In the genomic region with DNA sequence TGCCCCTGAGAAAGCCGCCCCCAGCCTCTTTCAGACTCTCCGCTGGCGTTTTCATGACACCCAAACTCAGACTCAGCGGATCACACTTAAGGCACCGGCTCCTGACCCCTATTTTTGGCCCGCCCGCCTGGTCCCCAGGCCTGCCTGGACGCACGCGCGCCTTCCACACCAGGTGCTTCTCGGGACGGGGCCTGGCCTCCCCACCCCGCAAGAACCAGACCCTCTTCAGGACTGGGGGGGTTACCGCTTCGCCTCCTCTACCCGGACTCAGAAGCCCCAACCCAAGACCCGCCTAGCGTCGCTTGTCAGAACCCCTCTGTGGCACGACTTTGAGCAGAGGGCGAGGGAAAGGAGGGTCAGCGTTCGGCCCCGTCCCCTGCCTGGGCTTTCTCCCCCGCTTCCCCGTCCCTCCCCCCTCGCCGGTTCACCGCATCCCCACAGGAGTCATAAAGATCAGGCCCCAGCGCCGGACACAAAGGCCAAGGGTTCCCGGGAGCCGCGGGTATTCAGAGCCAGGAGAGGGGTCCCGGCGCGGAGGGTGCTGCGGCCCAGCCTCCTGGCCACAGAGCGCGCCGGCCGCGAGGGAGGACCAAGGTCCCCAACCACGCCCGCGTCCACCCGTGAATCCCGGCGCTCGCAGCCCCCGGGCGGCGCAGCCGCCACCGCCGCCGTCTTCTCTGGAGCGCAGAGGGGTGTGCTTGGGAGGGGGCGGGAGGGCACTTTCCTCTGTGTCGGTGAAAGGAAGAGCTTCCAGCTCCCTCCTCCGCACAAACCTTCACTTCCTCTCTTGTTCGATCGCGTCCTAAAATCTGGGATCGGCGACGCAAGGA, we compare ENCODE assay signal across 15 cellular contexts.
A peak's percentile ranks its signal among the peaks of the same experiment; 100 is the strongest.
DNase-seq lines count a peak whose midpoint lies in the region; ATAC-seq and TF ChIP-seq lines count a peak whose summit lies in the region.
"Had no signal": no experiment of that assay in that cellular context is flagged by ENCODE, and none has a peak within 500 bp of the region (broad histone marks: within the 10 kb centered on the region; RNA-seq: fewer than 3 reads in every experiment).

No MANE protein-coding gene starts in this region.

- no peak overlapping the region for H3K9ac ChIP-seq in HUES6 (ENCODE audit: low read length)

- no peaks in the 10 kb centered on the region for H3K9me3 Mint-ChIP-seq in T-helper 2 cell treated with Interferon-gamma antibody and Interleukin-4, amounts not matched to agents 5 μg/mL and 100 μg/mL, for 36 hours
- H3K9me3 Mint-ChIP-seq in glutamatergic neuron (ENCODE audit: unreplicated experiment) (peaks cover 9% of the 10 kb centered on the region), osteocyte (ENCODE audit: unreplicated experiment) (no peaks in the 10 kb centered on the region)
- H3K9me3 Mint-ChIP-seq: activated naive CD4-positive, alpha-beta T cell treated with anti-CD3 and anti-CD28 coated beads, Interleukin-2, amount 50 U/mL, for 72 hours; immature natural killer cell had no signal

- peaks cover 23% of the 10 kb centered on the region for H3K4me1 ChIP-seq in HUES6 (ENCODE audit: control insufficient read depth, insufficient read depth, low read length)

- ATAC-seq in HG02884 (IDR thresholded peaks at IDR 0.05; ENCODE audit: unreplicated experiment) = no peak
- ATAC-seq: activated CD8-positive, alpha-beta memory T cell treated with anti-CD3 and anti-CD28 coated beads, Interleukin-2, amount 10 ng/mL, durations not matched to agents 7 days and 5 days; activated naive CD4-positive, alpha-beta T cell treated with anti-CD3 and anti-CD28 coated beads, Interleukin-2, amount 50 U/mL, for 72 hours had no signal

- H3K4me3 ChIP-seq in HUES6 (ENCODE audit: low read depth, low read length) = peak overlapping the region; percentile 46
- H3K4me3 ChIP-seq: cardiac muscle cell had no signal

- DNase-seq in T-helper 2 cell treated with Interferon-gamma antibody and Interleukin-4, amounts not matched to agents 5 μg/mL and 100 μg/mL, for 36 hours (ENCODE audit: low spot score) = no peak
- DNase-seq in T-helper 2 cell (no peak), glutamatergic neuron (no peak), osteocyte (ENCODE audit: extremely low spot score, unreplicated experiment) (peak; percentile 81), midbrain (lab: John Stamatoyannopoulos, UW) (no peak), SIG-M5 (lab: John Stamatoyannopoulos, UW) (no peak)
- DNase-seq: activated CD8-positive, alpha-beta memory T cell treated with anti-CD3 and anti-CD28 coated beads, Interleukin-2, amount 10 ng/mL, durations not matched to agents 7 days and 5 days; CD4-positive, CD25-positive, alpha-beta regulatory T cell; foreskin fibroblast; immature natural killer cell; NCI-H1105 had no signal

- H3K27me3 Mint-ChIP-seq in T-helper 2 cell treated with Interferon-gamma antibody and Interleukin-4, amounts not matched to agents 5 μg/mL and 100 μg/mL, for 36 hours (ENCODE audit: low read depth) = peaks cover 56% of the 10 kb centered on the region
- H3K27me3 Mint-ChIP-seq in glutamatergic neuron (ENCODE audit: unreplicated experiment) = peaks cover 15% of the 10 kb centered on the region
- H3K27me3 Mint-ChIP-seq in osteocyte (ENCODE audit: unreplicated experiment) = peaks cover 48% of the 10 kb centered on the region

- H3K36me3 ChIP-seq in HUES6 (ENCODE audit: control insufficient read depth, insufficient read depth, low read length) = no peaks in the 10 kb centered on the region
- H3K36me3 ChIP-seq: cardiac muscle cell had no signal

- no peak for TF ChIP-seq CTCF in glutamatergic neuron (IDR thresholded peaks at IDR 0.05; ENCODE audit: partially characterized antibody, unreplicated experiment)
- no peak for TF ChIP-seq CTCF in osteocyte (IDR thresholded peaks at IDR 0.05)

- peak overlapping the region; percentile 36 for H3K4me3 Mint-ChIP-seq in T-helper 2 cell treated with Interferon-gamma antibody and Interleukin-4, amounts not matched to agents 5 μg/mL and 100 μg/mL, for 36 hours
- H3K4me3 Mint-ChIP-seq in glutamatergic neuron (ENCODE audit: unreplicated experiment) (peak overlapping the region; percentile 71), osteocyte (ENCODE audit: unreplicated experiment) (no peak overlapping the region)
- H3K4me3 Mint-ChIP-seq: activated CD8-positive, alpha-beta memory T cell treated with anti-CD3 and anti-CD28 coated beads, Interleukin-2, amount 10 ng/mL, durations not matched to agents 7 days and 5 days had no signal

- H3K4me1 Mint-ChIP-seq in T-helper 2 cell treated with Interferon-gamma antibody and Interleukin-4, amounts not matched to agents 5 μg/mL and 100 μg/mL, for 36 hours (ENCODE audit: low read depth) = peaks cover 9% of the 10 kb centered on the region
- H3K4me1 Mint-ChIP-seq in glutamatergic neuron (ENCODE audit: low read depth, unreplicated experiment) (peaks cover under 1% of the 10 kb centered on the region), osteocyte (ENCODE audit: unreplicated experiment) (peaks cover 14% of the 10 kb centered on the region)

- H3K9me3 ChIP-seq in HUES6 (ENCODE audit: control insufficient read depth, insufficient read depth, low read depth, low read length) = no peaks in the 10 kb centered on the region

- no peak overlapping the region for H3K27ac ChIP-seq in HUES6 (ENCODE audit: low read depth, low read length)
- H3K27ac ChIP-seq: cardiac muscle cell had no signal

- H3K27me3 ChIP-seq in HUES6 (ENCODE audit: control insufficient read depth, insufficient read depth, low read length) = peaks cover 95% of the 10 kb centered on the region

- no peaks in the 10 kb centered on the region for H3K36me3 Mint-ChIP-seq in T-helper 2 cell treated with Interferon-gamma antibody and Interleukin-4, amounts not matched to agents 5 μg/mL and 100 μg/mL, for 36 hours (ENCODE audit: low read depth)
- no peaks in the 10 kb centered on the region for H3K36me3 Mint-ChIP-seq in glutamatergic neuron (ENCODE audit: unreplicated experiment)
- H3K36me3 Mint-ChIP-seq in osteocyte (ENCODE audit: unreplicated experiment) = no peaks in the 10 kb centered on the region
- H3K36me3 Mint-ChIP-seq: activated CD8-positive, alpha-beta memory T cell treated with anti-CD3 and anti-CD28 coated beads, Interleukin-2, amount 10 ng/mL, durations not matched to agents 7 days and 5 days; CD4-positive, CD25-positive, alpha-beta regulatory T cell; immature natural killer cell had no signal

- no peak overlapping the region for H3K27ac Mint-ChIP-seq in T-helper 2 cell treated with Interferon-gamma antibody and Interleukin-4, amounts not matched to agents 5 μg/mL and 100 μg/mL, for 36 hours
- no peak overlapping the region for H3K27ac Mint-ChIP-seq in glutamatergic neuron (ENCODE audit: unreplicated experiment)
- no peak overlapping the region for H3K27ac Mint-ChIP-seq in osteocyte (ENCODE audit: unreplicated experiment)
- H3K27ac Mint-ChIP-seq: activated naive CD4-positive, alpha-beta T cell treated with anti-CD3 and anti-CD28 coated beads, Interleukin-2, amount 50 U/mL, for 72 hours; CD4-positive, CD25-positive, alpha-beta regulatory T cell; immature natural killer cell had no signal
